1 cellular context compared by ENCODE assay signal in genomic region chr6:26475823-26476729, GRCh38.
A peak's percentile ranks its signal among the peaks of the same experiment; 100 is the strongest.
TF ChIP-seq lines count a peak whose summit lies in the region.

No MANE protein-coding gene starts in this region.

TF ChIP-seq in H1, 55 proteins besides CTCF, POLR2A, EP300 and RAD21:
- TF ChIP-seq RFX5 (IDR thresholded peaks at IDR 0.05; ENCODE audit: borderline replicate concordance, low read depth, low read length), result peak; percentile 58; the same call in 1 of the 2 replicates
- no peak for TF ChIP-seq CHD7 (IDR thresholded peaks at IDR 0.05; ENCODE audit: insufficient replicate concordance, low read length)
